In the genomic region with DNA sequence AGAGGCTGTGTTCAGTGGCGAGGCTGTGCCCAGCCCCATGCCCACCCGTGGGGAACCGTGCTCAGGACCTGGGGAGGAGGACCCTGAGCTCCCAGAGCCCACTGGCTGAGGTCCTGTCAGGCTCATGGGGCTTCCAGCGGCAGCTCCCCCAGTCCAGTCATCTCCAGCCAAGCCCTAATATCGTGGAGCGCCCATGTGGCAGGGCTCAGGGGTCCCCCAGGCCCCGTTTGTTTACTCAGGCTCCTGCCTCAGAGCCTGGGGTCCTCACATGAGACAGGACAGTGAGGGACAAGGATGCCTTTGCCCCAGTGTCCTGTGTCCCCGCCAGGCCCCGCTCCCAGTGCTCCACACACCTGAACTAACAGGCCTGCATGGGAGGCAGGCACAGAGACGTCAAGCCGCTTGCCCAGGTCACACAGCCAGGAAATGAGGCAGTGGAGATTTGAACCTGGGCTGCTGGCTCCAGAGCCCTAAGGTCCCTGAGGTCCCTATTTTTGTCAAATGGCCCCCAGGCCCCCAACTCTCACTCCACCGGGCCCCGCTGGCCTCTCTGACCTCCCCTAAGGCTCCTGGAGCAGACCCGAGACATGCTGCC, we compare ENCODE assay signal across 8 cellular contexts.
"Had no signal": no experiment of that assay in that cellular context is flagged by ENCODE, and none has a peak within 500 bp of the region (broad histone marks: within the 10 kb centered on the region; RNA-seq: fewer than 3 reads in every experiment).

No MANE protein-coding gene starts in this region.

- H3K4me1 Mint-ChIP-seq: IgD-negative memory B cell had no signal

- ATAC-seq: HCT116 had no signal

- H2AFZ ChIP-seq: GM23248 had no signal

- H3K27ac Mint-ChIP-seq: IgD-negative memory B cell had no signal

- H3K4me1 ChIP-seq: HAP-1 had no signal

- H3K9me3 ChIP-seq: HAP-1 had no signal

- H3K9ac ChIP-seq: GM23248 had no signal

- H3K4me3 ChIP-seq: GM23248, HAP-1 had no signal

- H3K4me3 Mint-ChIP-seq: IgD-negative memory B cell had no signal

- H3K27ac ChIP-seq: GM23248 had no signal

- FAIRE-seq: HTR-8/SVneo had no signal

- H3K36me3 ChIP-seq: HAP-1 had no signal

- H3K36me3 Mint-ChIP-seq: IgD-negative memory B cell had no signal

- DNase-seq: GM23248, GOT3, H7, KG1 had no signal
